1 cellular context compared by ENCODE assay signal in genomic region chr19:43675269-43675879, GRCh38.
TF ChIP-seq lines count a peak whose summit lies in the region.

No MANE protein-coding gene starts in this region.

TF ChIP-seq in HEK293, 187 proteins besides CTCF, POLR2A, EP300 and RAD21 (continued from another document):
- no peak for TF ChIP-seq ZNF488 (tag by site-specific recombination; IDR thresholded peaks at IDR 0.05)
- no peak for TF ChIP-seq ZNF529 (tag by site-specific recombination; IDR thresholded peaks at IDR 0.05; ENCODE audit: insufficient replicate concordance)
- TF ChIP-seq GLI4 (tag by site-specific recombination; IDR thresholded peaks at IDR 0.05), result no peak
- TF ChIP-seq ZFP37 (tag by site-specific recombination; IDR thresholded peaks at IDR 0.05), result peak; percentile 56; the same call in 1 of the 2 replicates
